ENCODE assay signal across 8 cellular contexts in genomic region chr2:9594361-9595063, GRCh38. TPM values are rescaled to one million over a fixed set of nuclear protein-coding genes. Genes with fewer than 3 reads are reported as not detected.
DNase-seq lines count a peak whose midpoint lies in the region; ATAC-seq and TF ChIP-seq lines count a peak whose summit lies in the region.

No MANE protein-coding gene starts in this region.

- DNase-seq in CD4-positive, alpha-beta T cell = no peak
- no peak for DNase-seq in Karpas-422
- DNase-seq in dedifferentiated amniotic fluid mesenchymal stem cell (ENCODE audit: extremely low spot score) = peak; percentile 37
- DNase-seq in DMS79 treated with DMSO at 0.1 percent for 48 hours (lab: John Stamatoyannopoulos, UW) = no peak
- no peak for DNase-seq in NCI-H510A (lab: John Stamatoyannopoulos, UW)

- TF ChIP-seq CTCF in CD4-positive, alpha-beta T cell (IDR thresholded peaks at IDR 0.05) = no peak

- peaks cover 60% of the 10 kb centered on the region for H3K36me3 Mint-ChIP-seq in CD4-positive, alpha-beta T cell (ENCODE audit: low read depth)

- H3K9me2 ChIP-seq in Karpas-422 (replicated peaks; ENCODE audit: insufficient read depth, low read length) = no peaks in the 10 kb centered on the region

- no peaks in the 10 kb centered on the region for H3K9me3 ChIP-seq in CD4-positive, alpha-beta T cell (ENCODE audit: control insufficient read depth, low read length)
- no peaks in the 10 kb centered on the region; the same call in 1 of the 2 replicates for H3K9me3 ChIP-seq in Karpas-422 (ENCODE audit: low read length)
- H3K9me3 ChIP-seq in muscle layer of duodenum (ENCODE audit: control insufficient read depth in 1 of 2, low read length in 2 of 2) = peaks cover under 1 to 5% of the 10 kb centered on the region in 2 donors

- H3K36me3 ChIP-seq in Karpas-422 (ENCODE audit: insufficient read depth, low read length) = peaks cover 50% of the 10 kb centered on the region
- peaks cover 5 to 13% of the 10 kb centered on the region in 2 donors for H3K36me3 ChIP-seq in muscle layer of duodenum (ENCODE audit: control insufficient read depth in 1 of 2, insufficient read depth in 2 of 2, low read length in 2 of 2)

- intact Hi-C loops in CD4-positive, alpha-beta T cell (cut with DNase I, micrococcal nuclease) = no loop called here

- peaks cover 2% of the 10 kb centered on the region for H3K9me3 Mint-ChIP-seq in CD4-positive, alpha-beta T cell

- H2AFZ ChIP-seq in Karpas-422 (ENCODE audit: low read length) = no peak overlapping the region

- peaks cover 7% of the 10 kb centered on the region for H4K20me1 ChIP-seq in Karpas-422 (ENCODE audit: insufficient read depth, low read depth, low read length)

- no peak for ATAC-seq in CD4-positive, alpha-beta T cell (ENCODE audit: poor library complexity)
- ATAC-seq in HG03280 (IDR thresholded peaks at IDR 0.05; ENCODE audit: unreplicated experiment) = no peak
- no peak for ATAC-seq in HG02870 (IDR thresholded peaks at IDR 0.05; ENCODE audit: unreplicated experiment)

- peak overlapping the region; percentile 3 for H3K4me2 ChIP-seq in Karpas-422 (ENCODE audit: low read depth, low read length, poor library complexity, severe bottlenecking)

- H3K27me3 Mint-ChIP-seq in CD4-positive, alpha-beta T cell = no peaks in the 10 kb centered on the region

- POLR2A ChIA-PET in CD4-positive, alpha-beta T cell (lab: Charles Lee) = interaction anchor here (0.6 to 0.8 kb wide), 2 partner anchors 36 to 340 kb away, joined by 3 to 4 read pairs; partner anchors contain the start of gene YWHAQ

- H3K4me3 Mint-ChIP-seq in CD4-positive, alpha-beta T cell = peak overlapping the region; percentile 0

- H3K4me1 Mint-ChIP-seq in CD4-positive, alpha-beta T cell (ENCODE audit: low read depth) = peaks cover 59% of the 10 kb centered on the region

- H3K4me1 ChIP-seq in Karpas-422 (ENCODE audit: low read length) = peaks cover 44% of the 10 kb centered on the region
- peaks cover 4 to 14% of the 10 kb centered on the region in 2 donors for H3K4me1 ChIP-seq in muscle layer of duodenum (ENCODE audit: control insufficient read depth in 1 of 2, insufficient read depth in 2 of 2, low read length in 2 of 2)

- CTCF ChIA-PET in CD4-positive, alpha-beta T cell (lab: Charles Lee) = no interaction called here

- H3K27me3 ChIP-seq in CD4-positive, alpha-beta T cell (ENCODE audit: control insufficient read depth, insufficient read depth, low read length) = no peaks in the 10 kb centered on the region
- H3K27me3 ChIP-seq in Karpas-422 (ENCODE audit: low read length) (no peaks in the 10 kb centered on the region), muscle layer of duodenum (ENCODE audit: low read depth, low read length) (no peaks in the 10 kb centered on the region)

- H3K79me2 ChIP-seq in Karpas-422 (ENCODE audit: low read length) = peaks cover 97% of the 10 kb centered on the region

- H3K4me3 ChIP-seq in Karpas-422 (ENCODE audit: low read length) = no peak overlapping the region
- no peak overlapping the region for H3K4me3 ChIP-seq in muscle layer of duodenum (ENCODE audit: low read depth in 1 of 2, low read length in 2 of 2)

- H3K27ac Mint-ChIP-seq in CD4-positive, alpha-beta T cell = peak overlapping the region; percentile 34

- H3K27ac ChIP-seq in CD4-positive, alpha-beta T cell (ENCODE audit: low read depth, low read length) = no peak overlapping the region
- peak overlapping the region; percentile 51; the same call in 1 of the 2 replicates for H3K27ac ChIP-seq in Karpas-422 (ENCODE audit: low read length)
- H3K27ac ChIP-seq in muscle layer of duodenum (ENCODE audit: low read length) = peak overlapping the region; percentile 67

- H3K9ac ChIP-seq in Karpas-422 (ENCODE audit: low read length) = no peak overlapping the region

RNA-seq across cellular contexts. Expression of gene YWHAQ, which starts 36.3 kb away (rescaled TPM):
- 100 to 1,000 TPM in 1 of 2 experiments, 10 to 100 TPM in 1; 95.8 to 101 TPM for total RNA-seq in CD4-positive, alpha-beta T cell
- 112 and 189 TPM in 2 replicates for total RNA-seq in Karpas-422 (2014; rRNA removed; shearing (Covaris generic); ENCODE audit: low replicate concordance)

RNA-seq across cellular contexts. Expression of gene ADAM17, which starts 38.9 kb away (rescaled TPM):
- 10 to 100 TPM; 21.4 to 21.6 TPM for total RNA-seq in CD4-positive, alpha-beta T cell
- 36.6 and 39.8 TPM in 2 replicates for total RNA-seq in Karpas-422 (2014; rRNA removed; shearing (Covaris generic); ENCODE audit: low replicate concordance)
